In the genomic region with DNA sequence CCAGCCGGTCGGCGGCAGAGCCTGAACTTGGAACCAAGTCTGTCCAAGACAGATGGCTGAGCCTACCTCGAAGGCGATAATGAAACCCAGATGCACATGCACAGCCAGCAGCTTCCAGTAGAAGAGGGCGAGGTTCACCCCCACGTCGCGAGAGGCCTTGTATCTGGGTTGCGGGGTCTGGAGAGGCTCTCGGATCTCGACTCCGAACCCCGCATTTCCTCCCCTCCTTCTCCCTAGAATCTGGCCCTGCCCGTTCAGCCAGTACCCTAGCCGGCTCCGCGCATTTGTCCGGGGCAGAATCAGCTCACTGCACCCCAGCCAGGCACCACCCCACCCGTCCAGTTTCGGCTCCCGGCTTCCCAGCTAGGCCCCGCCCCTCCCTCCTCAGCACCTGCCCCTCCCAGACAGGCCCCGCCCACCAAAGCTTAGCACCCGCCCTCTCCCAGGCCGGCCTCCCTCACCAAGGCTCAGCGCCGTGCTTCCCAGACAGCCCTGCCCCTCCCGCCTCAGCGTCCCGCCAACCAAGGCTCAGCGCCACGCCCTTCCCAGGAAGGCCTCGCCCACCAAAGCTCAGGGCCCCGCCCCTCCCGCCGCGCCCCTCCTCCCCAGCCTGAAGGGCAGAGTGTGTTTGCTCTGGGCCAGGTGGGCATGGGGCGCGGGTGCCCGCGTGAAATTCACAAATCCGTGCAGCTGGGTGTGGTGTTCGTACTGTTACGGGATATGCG, we compare ENCODE assay signal across 8 cellular contexts. TPM values are rescaled to one million over a fixed set of nuclear protein-coding genes. Genes with fewer than 3 reads are reported as not detected.
DNase-seq lines count a peak whose midpoint lies in the region; ATAC-seq and TF ChIP-seq lines count a peak whose summit lies in the region.

No MANE protein-coding gene starts in this region.

- POLR2A ChIA-PET in AG04450 (lab: Yijun Ruan, JAX), result interaction anchor here (0.5 to 2.8 kb wide), 6 partner anchors 9 to 71 kb away, joined by 3 to 27 read pairs (median 3); a partner anchor contains a TSS

- intact Hi-C loops in colonic mucosa (cut with DNase I), result no loop called here
- intact Hi-C loops in left colon (cut with DNase I, micrococcal nuclease), result no loop called here

- peak; percentile 90 for ATAC-seq in GM18909 (IDR thresholded peaks at IDR 0.05; ENCODE audit: poor library complexity, unreplicated experiment)
- ATAC-seq in HG03159 (IDR thresholded peaks at IDR 0.05; ENCODE audit: unreplicated experiment), result peak; percentile 85
- peak; percentile 83 for ATAC-seq in left colon

- CTCF ChIA-PET in AG04450 (lab: Charles Lee), result interaction anchor here (0.9 to 2.5 kb wide), 3 partner anchors 135 to 143 kb away, joined by 3 to 16 read pairs (median 6); no protein-coding TSS in a partner anchor

- H3K27ac ChIP-seq in AG04450 (ENCODE audit: low read depth, low read length) (no peak overlapping the region), colonic mucosa (peak overlapping the region; percentile 82)

- DNase-seq in AG04450 (ENCODE audit: low read depth, low spot score) (peak; percentile 85), NCI-H446 (lab: John Stamatoyannopoulos, UW) (peak; percentile 36 to 84), colonic mucosa (peak; percentile 99), left colon (peak; percentile 99 to 100)
- peak; percentile 94 to 96 for DNase-seq in activated CD4-positive, alpha-beta T cell treated with anti-CD3 and anti-CD28 coated beads for 4 hours
- DNase-seq in stimulated activated CD4-positive, alpha-beta T cell treated with anti-CD3 and anti-CD28 coated beads, Interleukin-1b, Interleukin-23, amount 100 ng/mL, for 1 hour (ENCODE audit: low read depth in 2 of 2), result peak; percentile 88

- TF ChIP-seq CTCF in AG04450 (IDR thresholded peaks at IDR 0.05; ENCODE audit: low read depth, low read length) (no peak), colonic mucosa (IDR thresholded peaks at IDR 0.05) (no peak)

- peak overlapping the region; percentile 63 for H3K4me3 ChIP-seq in AG04450 (ENCODE audit: low read depth, low read length)
- peak overlapping the region; percentile 39 for H3K4me3 ChIP-seq in colonic mucosa

- peaks cover 6% of the 10 kb centered on the region for H3K4me1 ChIP-seq in colonic mucosa

- peaks cover 10% of the 10 kb centered on the region for H3K27me3 ChIP-seq in AG04450 (ENCODE audit: control insufficient read depth, insufficient read depth, low read length)
- no peaks in the 10 kb centered on the region for H3K27me3 ChIP-seq in colonic mucosa

- peak overlapping the region; percentile 57 to 86 for H3K9ac ChIP-seq in colonic mucosa (ENCODE audit: low read depth in 2 of 2, low read length in 2 of 2)

- H3K36me3 ChIP-seq in colonic mucosa, result no peaks in the 10 kb centered on the region

- H3K9me3 ChIP-seq in AG04450 (ENCODE audit: control insufficient read depth, insufficient read depth, low read length), result no peaks in the 10 kb centered on the region; the same call in 1 of the 2 replicates
- H3K9me3 ChIP-seq in colonic mucosa, result no peaks in the 10 kb centered on the region

RNA-seq across cellular contexts. Expression of a gene that starts 4.8 kb away (rescaled TPM):
- 6.7 and 9.5 TPM in 2 replicates for polyA plus RNA-seq in AG04450 (2011; rRNA removed)
- 4.5 and 4.6 TPM in 2 replicates for polyA minus RNA-seq in AG04450 (2011; rRNA and poly(A)+ RNA removed)
- total RNA-seq in colonic mucosa (1 to 10 TPM; 5.8 to 9.0 TPM), left colon (10 to 100 TPM in 1 of 2 donors, 1 to 10 TPM in 1; 8.0 to 10.6 TPM)

RNA-seq across cellular contexts. Expression of a gene that starts 19.8 kb away (rescaled TPM):
- 3.6 and 5.7 TPM in 2 replicates for polyA plus RNA-seq in AG04450 (2011; rRNA removed)
- polyA minus RNA-seq in AG04450 (2011; rRNA and poly(A)+ RNA removed), result 8.2 and 11.6 TPM in 2 replicates
- total RNA-seq in colonic mucosa (10 to 100 TPM in 1 of 2 donors, 1 to 10 TPM in 1; 6.5 to 15.2 TPM), left colon (1 to 10 TPM; 5.9 to 7.6 TPM)
